Comparison of ENCODE assay signal across 12 cellular contexts in genomic region chr10:48470115-48470892, GRCh38.
DNase-seq lines count a peak whose midpoint lies in the region; TF ChIP-seq lines count a peak whose summit lies in the region.
"Had no signal": no experiment of that assay in that cellular context is flagged by ENCODE, and none has a peak within 500 bp of the region (broad histone marks: within the 10 kb centered on the region; RNA-seq: fewer than 3 reads in every experiment).

No MANE protein-coding gene starts in this region.

- H3K4me3 ChIP-seq in fibroblast of pulmonary artery (replicated peaks; ENCODE audit: low read depth, low read length) (no peak overlapping the region), ovary (no peak overlapping the region), sigmoid colon (no peak overlapping the region)

- 25% methylated on average over 5 of the region's 5 CpGs for WGBS in ovary, 3 donors
- WGBS in sigmoid colon, 2 donors = 44 to 75% methylated on average over 5 of the region's 5 CpGs

- DNase-seq in DMS153 (lab: John Stamatoyannopoulos, UW) (peak; percentile 34), DMS153 treated with DMSO at 0.1 percent for 48 hours (lab: John Stamatoyannopoulos, UW; ENCODE audit: unreplicated experiment) (no peak), NCI-H69 (lab: John Stamatoyannopoulos, UW) (peak; percentile 66), fibroblast of pulmonary artery (ENCODE audit: low read depth) (peak; percentile 53), ovary (peak in 4 of 5 donors; percentile 48 to 82 (median 74)), sigmoid colon (no peak), G401 (ENCODE audit: low spot score) (no peak), NCI-H1694 treated with DMSO at 0.1 percent for 48 hours (lab: John Stamatoyannopoulos, UW) (no peak)
- DNase-seq: activated gamma-delta T cell treated with Interleukin-2 at 50 U/mL for 16 hours; effector CD4-positive, alpha-beta T cell; NCI-H226 had no signal

- TF ChIP-seq POLR2A in ovary (IDR thresholded peaks at IDR 0.05) (no peak), sigmoid colon (IDR thresholded peaks at IDR 0.05) (no peak)

- H3K4me1 ChIP-seq in ovary (ENCODE audit: insufficient read depth) = peaks cover 21% of the 10 kb centered on the region
- peaks cover 0 to 20% (median 17%) of the 10 kb centered on the region in 4 donors for H3K4me1 ChIP-seq in sigmoid colon

- H3K9me3 ChIP-seq in ovary (no peaks in the 10 kb centered on the region), sigmoid colon (no peaks in the 10 kb centered on the region)

- TF ChIP-seq CTCF in fibroblast of pulmonary artery (IDR thresholded peaks at IDR 0.05; ENCODE audit: low read length, missing control alignments) (no peak), ovary (IDR thresholded peaks at IDR 0.05) (no peak), sigmoid colon (IDR thresholded peaks at IDR 0.05) (no peak)

- intact Hi-C loops in ovary (cut with DNase I) = no loop called here
- intact Hi-C loops in sigmoid colon (cut with DNase I) = no loop called here

- TF ChIP-seq EP300 in ovary (IDR thresholded peaks at IDR 0.05) (no peak), sigmoid colon (IDR thresholded peaks at IDR 0.05) (no peak)

- H3K27ac ChIP-seq in ovary = peak overlapping the region; percentile 43 to 73
- no peak overlapping the region for H3K27ac ChIP-seq in sigmoid colon
- H3K27ac ChIP-seq: 22Rv1 had no signal

- H3K27me3 ChIP-seq in ovary = no peaks in the 10 kb centered on the region
- peaks cover 0 to 7% (median 4%) of the 10 kb centered on the region in 3 donors for H3K27me3 ChIP-seq in sigmoid colon

- in situ Hi-C loops in G401 (cut with HindIII; ENCODE audit: low sequenced_read_pairs) = no loop called here

- H3K36me3 ChIP-seq in ovary = no peaks in the 10 kb centered on the region
- no peaks in the 10 kb centered on the region for H3K36me3 ChIP-seq in sigmoid colon

Comparison
In these comparisons a context has a peak if more than half of its experiments do, and no peak if none do; other contexts are left out.
1. DNase-seq: peak in DMS153 (single experiment), NCI-H69 (single experiment), fibroblast of pulmonary artery (single experiment) and ovary (4 of 5); none in DMS153 treated with DMSO at 0.1 percent for 48 hours (single experiment), sigmoid colon (single experiment), G401 (single experiment) and NCI-H1694 treated with DMSO at 0.1 percent for 48 hours (single experiment).
2. H3K27ac ChIP-seq: peak in ovary (2 of 2); none in sigmoid colon (0 of 4).